18 cellular contexts compared by ENCODE assay signal in the genomic region with DNA sequence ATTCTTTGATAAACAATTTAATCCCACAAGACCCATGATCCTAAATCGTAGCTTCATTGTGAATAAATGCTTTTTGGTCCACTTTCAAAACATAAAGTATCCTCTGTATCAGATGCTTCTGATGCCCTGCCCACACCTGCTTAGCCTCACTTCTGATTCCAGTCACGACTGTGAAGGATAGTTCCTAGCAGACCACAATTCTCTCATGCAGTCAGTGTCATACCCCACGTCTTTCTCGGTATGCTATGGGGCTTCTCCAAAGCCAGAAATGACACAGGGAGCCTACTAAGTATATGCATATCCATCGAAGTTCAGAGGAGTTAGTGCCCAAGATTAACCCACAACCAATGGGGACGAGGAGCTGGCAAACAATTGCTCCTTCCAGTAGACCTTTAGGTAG. TPM values are rescaled to one million over a fixed set of nuclear protein-coding genes. Genes with fewer than 3 reads are reported as not detected.
"Had no signal": no experiment of that assay in that cellular context is flagged by ENCODE, and none has a peak within 500 bp of the region (broad histone marks: within the 10 kb centered on the region; RNA-seq: fewer than 3 reads in every experiment).

No MANE protein-coding gene starts in this region.

- DNase-seq: effector CD4-positive, alpha-beta T cell; foreskin melanocyte; head of caudate nucleus; kidney; left cardiac atrium; left ventricle myocardium inferior; lower lobe of right lung; nephron progenitor cell; right lobe of liver; stimulated activated CD4-positive, alpha-beta T cell treated with anti-CD3 and anti-CD28 coated beads, Interleukin-4, amount 100 ng/mL, for 24 hours; stimulated activated naive B cell treated with anti-CD40 and anti-IgM and Interleukin-4, amounts not matched to agents 10 μg/mL and 1 μg/mL and 100 μg/mL, for 72 hours had no signal

- H3K9me3 Mint-ChIP-seq: memory B cell; stimulated activated naive B cell treated with anti-CD40 and anti-IgM and Interleukin-4, amounts not matched to agents 10 μg/mL and 1 μg/mL and 100 μg/mL, for 72 hours; type B pancreatic cell had no signal

- H3K36me3 Mint-ChIP-seq: memory B cell; mesothelial cell of epicardium; stimulated activated naive B cell treated with anti-CD40 and anti-IgM and Interleukin-4, amounts not matched to agents 10 μg/mL and 1 μg/mL and 100 μg/mL, for 72 hours; type B pancreatic cell had no signal

- H3K27me3 Mint-ChIP-seq: memory B cell, type B pancreatic cell had no signal

- H3K4me1 Mint-ChIP-seq: mesothelial cell of epicardium, nephron progenitor cell had no signal

- H3K27ac Mint-ChIP-seq: memory B cell; mesothelial cell of epicardium; nephron progenitor cell; stimulated activated naive B cell treated with anti-CD40 and anti-IgM and Interleukin-4, amounts not matched to agents 10 μg/mL and 1 μg/mL and 100 μg/mL, for 72 hours; type B pancreatic cell had no signal

- FAIRE-seq: kidney, urothelium cell line had no signal

- H3K4me3 ChIP-seq: coronary artery, hepatocyte, left ventricle myocardium inferior, lower lobe of right lung, prostate gland, right lobe of liver had no signal

- H3K36me3 ChIP-seq: left ventricle myocardium inferior, lower lobe of right lung, prostate gland, right lobe of liver had no signal

- H3K27me3 ChIP-seq: hepatocyte, right lobe of liver had no signal

- H3K4me3 Mint-ChIP-seq: memory B cell; mesothelial cell of epicardium; nephron progenitor cell; stimulated activated naive B cell treated with anti-CD40 and anti-IgM and Interleukin-4, amounts not matched to agents 10 μg/mL and 1 μg/mL and 100 μg/mL, for 72 hours; type B pancreatic cell had no signal

- ATAC-seq: left cardiac atrium; lower lobe of right lung; right lobe of liver; stimulated activated naive B cell treated with anti-CD40 and anti-IgM and Interleukin-4, amounts not matched to agents 10 μg/mL and 1 μg/mL and 100 μg/mL, for 72 hours had no signal

RNA-seq across cellular contexts. Expression of gene CTNNA3, which starts 27.6 kb away (rescaled TPM):
- total RNA-seq: lower lobe of right lung had no signal
